In the genomic region with DNA sequence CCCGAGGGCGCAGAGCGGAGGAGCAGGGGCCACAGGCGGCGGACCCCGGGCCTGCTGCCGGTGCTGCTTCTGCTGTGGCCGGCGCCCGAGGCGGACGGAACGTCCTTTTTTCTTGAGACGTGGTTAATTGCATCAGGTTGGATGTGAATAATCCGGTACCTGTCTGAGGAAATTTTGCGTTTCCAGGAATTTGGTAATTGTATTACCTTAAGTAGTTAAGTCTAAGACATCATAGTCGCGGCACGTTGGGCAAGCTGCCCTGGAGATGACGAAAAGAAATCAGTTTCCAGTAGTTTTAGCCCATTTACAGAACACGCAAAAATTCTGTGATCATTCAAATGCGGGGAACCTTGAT, we compare ENCODE assay signal across 8 cellular contexts. TPM values are rescaled to one million over a fixed set of nuclear protein-coding genes. Genes with fewer than 3 reads are reported as not detected.
A peak's percentile ranks its signal among the peaks of the same experiment; 100 is the strongest.
DNase-seq lines count a peak whose midpoint lies in the region; ATAC-seq and TF ChIP-seq lines count a peak whose summit lies in the region.

No MANE protein-coding gene starts in this region.

- peak overlapping the region; percentile 99 for H3K9ac ChIP-seq in Karpas-422 (ENCODE audit: low read length)

- H3K27me3 Mint-ChIP-seq in dendritic cell treated with granulocyte-macrophage colony-stimulating factor and Interleukin-4, amounts not matched to agents 40 ng/mL and 50 ng/mL, for 4 days, result no peaks in the 10 kb centered on the region
- no peaks in the 10 kb centered on the region for H3K27me3 Mint-ChIP-seq in naive B cell

- H3K79me2 ChIP-seq in Karpas-422 (ENCODE audit: low read length), result peaks cover 57% of the 10 kb centered on the region

- H3K9me2 ChIP-seq in Karpas-422 (replicated peaks; ENCODE audit: insufficient read depth, low read length), result no peaks in the 10 kb centered on the region

- peak overlapping the region; percentile 86 for H3K4me3 Mint-ChIP-seq in dendritic cell treated with granulocyte-macrophage colony-stimulating factor and Interleukin-4, amounts not matched to agents 40 ng/mL and 50 ng/mL, for 4 days
- H3K4me3 Mint-ChIP-seq in naive B cell, result peak overlapping the region; percentile 74 to 94 (median 89)

- ATAC-seq in naive B cell (ENCODE audit: low read depth in 2 of 2), result no peak
- ATAC-seq in HG02938 (IDR thresholded peaks at IDR 0.05; ENCODE audit: unreplicated experiment), result no peak

- H3K27ac ChIP-seq in Karpas-422 (ENCODE audit: low read length), result peak overlapping the region; percentile 79

- peak overlapping the region; percentile 94 for H3K27ac Mint-ChIP-seq in dendritic cell treated with granulocyte-macrophage colony-stimulating factor and Interleukin-4, amounts not matched to agents 40 ng/mL and 50 ng/mL, for 4 days
- H3K27ac Mint-ChIP-seq in naive B cell, result peak overlapping the region in 4 of 6 donors; percentile 59 to 87 (median 76)

- H3K27me3 ChIP-seq in BE2C (no peaks in the 10 kb centered on the region), Karpas-422 (ENCODE audit: low read length) (no peaks in the 10 kb centered on the region)

- peaks cover 33% of the 10 kb centered on the region for H3K4me1 Mint-ChIP-seq in dendritic cell treated with granulocyte-macrophage colony-stimulating factor and Interleukin-4, amounts not matched to agents 40 ng/mL and 50 ng/mL, for 4 days (ENCODE audit: low read depth)
- peaks cover 21 to 53% (median 39%) of the 10 kb centered on the region in 3 donors for H3K4me1 Mint-ChIP-seq in naive B cell

- H3K4me1 ChIP-seq in BE2C (peaks cover 3% of the 10 kb centered on the region; the same call in 1 of the 2 replicates), Karpas-422 (ENCODE audit: low read length) (peaks cover 34% of the 10 kb centered on the region)

- H3K9me3 Mint-ChIP-seq in dendritic cell treated with granulocyte-macrophage colony-stimulating factor and Interleukin-4, amounts not matched to agents 40 ng/mL and 50 ng/mL, for 4 days, result no peaks in the 10 kb centered on the region
- no peaks in the 10 kb centered on the region for H3K9me3 Mint-ChIP-seq in naive B cell

- no peaks in the 10 kb centered on the region; the same call in 1 of the 2 replicates for H3K36me3 ChIP-seq in BE2C
- H3K36me3 ChIP-seq in Karpas-422 (ENCODE audit: insufficient read depth, low read length), result no peaks in the 10 kb centered on the region

- DNase-seq in BE2C (no peak), Karpas-422 (no peak), naive B cell (no peak), GM19240 (ENCODE audit: insufficient read length, low spot score) (no peak), DMS53 treated with DMSO at 0.1 percent for 48 hours (lab: John Stamatoyannopoulos, UW; ENCODE audit: unreplicated experiment) (no peak), ureter (ENCODE audit: low spot score) (no peak)

- no peak for TF ChIP-seq CTCF in BE2C (IDR thresholded peaks at IDR 0.05; ENCODE audit: low read depth, low read length)

- H3K4me3 ChIP-seq in BE2C (ENCODE audit: low read depth, low read length) (peak overlapping the region; percentile 94), Karpas-422 (ENCODE audit: low read length) (peak overlapping the region; percentile 96)

- H3K9me3 ChIP-seq in BE2C (no peaks in the 10 kb centered on the region), Karpas-422 (ENCODE audit: low read length) (no peaks in the 10 kb centered on the region)

- H3K4me2 ChIP-seq in Karpas-422 (ENCODE audit: low read depth, low read length, poor library complexity, severe bottlenecking), result peak overlapping the region; percentile 98

- peaks cover 15% of the 10 kb centered on the region for H3K36me3 Mint-ChIP-seq in dendritic cell treated with granulocyte-macrophage colony-stimulating factor and Interleukin-4, amounts not matched to agents 40 ng/mL and 50 ng/mL, for 4 days (ENCODE audit: low read depth)
- H3K36me3 Mint-ChIP-seq in naive B cell, result no peaks in the 10 kb centered on the region

- peak overlapping the region; percentile 43; the same call in 1 of the 2 replicates for H2AFZ ChIP-seq in Karpas-422 (ENCODE audit: low read length)

- intact Hi-C loops in dendritic cell treated with granulocyte-macrophage colony-stimulating factor and Interleukin-4, amounts not matched to agents 40 ng/mL and 50 ng/mL, for 4 days (cut with micrococcal nuclease), result no loop called here

- peaks cover 20% of the 10 kb centered on the region for H4K20me1 ChIP-seq in Karpas-422 (ENCODE audit: insufficient read depth, low read depth, low read length)

RNA-seq across cellular contexts. Expression of gene SPECC1L, which starts 0.8 kb away (rescaled TPM):
- polyA plus RNA-seq in BE2C (2012; ENCODE audit: insufficient read depth, insufficient read length, low read depth), result 31.1 TPM
- 33.7 and 35.1 TPM in 2 replicates for total RNA-seq in Karpas-422 (2014; rRNA removed; shearing (Covaris generic); ENCODE audit: low replicate concordance)
- polyA plus RNA-seq in naive B cell (ENCODE audit: low read depth in 6 of 6), result 10 to 100 TPM in 3 of 6 donors, 1 to 10 TPM in 3; 1.7 to 29.4 (median 9.7) TPM
- 92.9 TPM for total RNA-seq in ureter

RNA-seq across cellular contexts. Expression of gene GGT5, which starts 26.5 kb away (rescaled TPM):
- polyA plus RNA-seq in BE2C (2012; ENCODE audit: insufficient read depth, insufficient read length, low read depth), result 0.94 TPM
- not detected in 2 replicates for total RNA-seq in Karpas-422 (2014; rRNA removed; shearing (Covaris generic); ENCODE audit: low replicate concordance)
- not detected for polyA plus RNA-seq in naive B cell (ENCODE audit: low read depth in 6 of 6)
- 58.2 TPM for total RNA-seq in ureter

Comparison
In these comparisons a context has a peak if more than half of its experiments do, and no peak if none do; other contexts are left out.
1. RNA of gene GGT5, which starts 26.5 kb away (total RNA-seq): 58.2 TPM in ureter (single experiment); not detected in Karpas-422; every median in the first group is over 10 times any median in the second.